Comparison of ENCODE assay signal across 23 cellular contexts in genomic region chr7:139334399-139335150, GRCh38.
"Had no signal": no experiment of that assay in that cellular context is flagged by ENCODE, and none has a peak within 500 bp of the region (broad histone marks: within the 10 kb centered on the region; RNA-seq: fewer than 3 reads in every experiment).

No MANE protein-coding gene starts in this region.

- H3K27me3 ChIP-seq: dorsolateral prefrontal cortex, esophagus muscularis mucosa, foreskin keratinocyte, gastroesophageal sphincter, heart right ventricle, left lung had no signal

- H3K27me3 Mint-ChIP-seq: naive B cell had no signal

- H3K4me3 ChIP-seq: coronary artery, dorsolateral prefrontal cortex, esophagus muscularis mucosa, gastroesophageal sphincter, heart right ventricle, left lung, lower lobe of right lung, mucosa of descending colon had no signal

- H3K4me1 ChIP-seq: esophagus muscularis mucosa, foreskin keratinocyte, gastroesophageal sphincter, left lung, lower lobe of right lung had no signal

- ATAC-seq: foreskin keratinocyte, gastroesophageal sphincter, heart right ventricle, left cardiac atrium, left lung, left ventricle myocardium superior, lower lobe of right lung, mucosa of descending colon had no signal

- H3K4me3 Mint-ChIP-seq: mesothelial cell of epicardium had no signal

- H3K36me3 Mint-ChIP-seq: mesothelial cell of epicardium, naive B cell had no signal

- FAIRE-seq: colon, endothelial cell of umbilical vein, frontal cortex, islet of Langerhans, keratinocyte had no signal

- H3K9me3 ChIP-seq: lower lobe of right lung, mucosa of descending colon had no signal

- H3K36me3 ChIP-seq: esophagus muscularis mucosa, gastroesophageal sphincter, heart right ventricle, left lung, lower lobe of right lung had no signal

- H3K27ac Mint-ChIP-seq: mesothelial cell of epicardium had no signal

- DNase-seq: dermis blood vessel endothelial cell; dorsolateral prefrontal cortex; effector CD4-positive, alpha-beta T cell; effector memory CD4-positive, alpha-beta T cell; foreskin keratinocyte; heart right ventricle; hippocampal formation; left cardiac atrium; left lung; left ventricle myocardium superior; lower lobe of right lung; mesenchymal stem cell; mucosa of descending colon; naive B cell had no signal

- H3K27ac ChIP-seq: coronary artery, dorsolateral prefrontal cortex, esophagus muscularis mucosa, foreskin keratinocyte, gastroesophageal sphincter, heart right ventricle, left lung, lower lobe of right lung had no signal
